ENCODE assay signal across 21 cellular contexts in genomic region chr10:77821036-77821435, GRCh38.
"Had no signal": no experiment of that assay in that cellular context is flagged by ENCODE, and none has a peak within 500 bp of the region (broad histone marks: within the 10 kb centered on the region; RNA-seq: fewer than 3 reads in every experiment).

No MANE protein-coding gene starts in this region.

- H3K27me3 ChIP-seq: esophagus squamous epithelium, gastrocnemius medialis, suprapubic skin, tibial nerve had no signal

- H3K4me3 ChIP-seq: esophagus squamous epithelium, gastrocnemius medialis, suprapubic skin, tibial nerve had no signal

- H3K4me1 Mint-ChIP-seq: brain, naive B cell had no signal

- DNase-seq: activated CD4-positive, alpha-beta T cell treated with anti-CD3 and anti-CD28 coated beads, Interleukin-2, amount 50 U/mL, for 1 hour; activated CD4-positive, CD25-positive, alpha-beta regulatory T cell treated with anti-CD3 and anti-CD28 coated beads, Interleukin-2, amount 50 U/mL, for 72 hours; activated CD8-positive, alpha-beta memory T cell treated with anti-CD3 and anti-CD28 coated beads, Interleukin-2, amount 50 U/mL, for 48 hours; activated naive CD4-positive, alpha-beta T cell treated with anti-CD3 and anti-CD28 coated beads, Interleukin-2, amount 10 ng/mL, durations not matched to agents 7 days and 5 days; activated T-cell treated with anti-CD3 and anti-CD28 coated beads, Interleukin-2, amount 50 U/mL, for 4 hours; caudate nucleus; dermis blood vessel endothelial cell; effector memory CD4-positive, alpha-beta T cell; esophagus squamous epithelium; gastrocnemius medialis; left cardiac atrium; naive B cell; stimulated activated CD4-positive, alpha-beta T cell treated with anti-CD3 and anti-CD28 coated beads, Interleukin-4, amount 100 ng/mL, for 4 hours; stimulated activated naive CD8-positive, alpha-beta T cell treated with anti-CD3 and anti-CD28 coated beads, Interleukin-15, amount 100 ng/mL, for 72 hours had no signal

- H3K27ac ChIP-seq: esophagus squamous epithelium, gastrocnemius medialis, suprapubic skin, tibial nerve, VCaP had no signal

- H3K4me3 Mint-ChIP-seq: activated naive CD4-positive, alpha-beta T cell treated with anti-CD3 and anti-CD28 coated beads, Interleukin-2, amount 10 ng/mL, durations not matched to agents 7 days and 5 days; activated T-cell treated with anti-CD3 and anti-CD28 coated beads, Interleukin-2, amount 50 U/mL, for 4 hours; brain; neural crest cell; stimulated activated naive CD8-positive, alpha-beta T cell treated with anti-CD3 and anti-CD28 coated beads, Interleukin-15, amount 100 ng/mL, for 72 hours had no signal

- H3K9me3 ChIP-seq: esophagus squamous epithelium, gastrocnemius medialis, suprapubic skin, tibial nerve had no signal

- H3K27ac Mint-ChIP-seq: naive B cell had no signal

- H3K36me3 Mint-ChIP-seq: activated naive CD4-positive, alpha-beta T cell treated with anti-CD3 and anti-CD28 coated beads, Interleukin-2, amount 10 ng/mL, durations not matched to agents 7 days and 5 days; naive B cell had no signal

- H3K27me3 Mint-ChIP-seq: activated naive CD4-positive, alpha-beta T cell treated with anti-CD3 and anti-CD28 coated beads, Interleukin-2, amount 10 ng/mL, durations not matched to agents 7 days and 5 days; brain; naive B cell; stimulated activated naive CD8-positive, alpha-beta T cell treated with anti-CD3 and anti-CD28 coated beads, Interleukin-15, amount 100 ng/mL, for 72 hours had no signal

- ATAC-seq: activated T-cell treated with anti-CD3 and anti-CD28 coated beads, Interleukin-2, amount 50 U/mL, for 4 hours; gastrocnemius medialis; SK-N-SH treated with all-trans-retinoic acid at 6 μM for 48 hours had no signal

- H3K9me3 Mint-ChIP-seq: activated naive CD4-positive, alpha-beta T cell treated with anti-CD3 and anti-CD28 coated beads, Interleukin-2, amount 10 ng/mL, durations not matched to agents 7 days and 5 days; activated T-cell treated with anti-CD3 and anti-CD28 coated beads, Interleukin-2, amount 50 U/mL, for 4 hours; brain; naive B cell; neural crest cell; stimulated activated naive CD8-positive, alpha-beta T cell treated with anti-CD3 and anti-CD28 coated beads, Interleukin-15, amount 100 ng/mL, for 72 hours; T-helper 2 cell treated with Interferon-gamma antibody and Interleukin-4, amounts not matched to agents 5 μg/mL and 100 μg/mL, for 36 hours had no signal

- H3K4me1 ChIP-seq: gastrocnemius medialis, suprapubic skin, tibial nerve had no signal
